Comparison of ENCODE assay signal across 11 cellular contexts in the genomic region with DNA sequence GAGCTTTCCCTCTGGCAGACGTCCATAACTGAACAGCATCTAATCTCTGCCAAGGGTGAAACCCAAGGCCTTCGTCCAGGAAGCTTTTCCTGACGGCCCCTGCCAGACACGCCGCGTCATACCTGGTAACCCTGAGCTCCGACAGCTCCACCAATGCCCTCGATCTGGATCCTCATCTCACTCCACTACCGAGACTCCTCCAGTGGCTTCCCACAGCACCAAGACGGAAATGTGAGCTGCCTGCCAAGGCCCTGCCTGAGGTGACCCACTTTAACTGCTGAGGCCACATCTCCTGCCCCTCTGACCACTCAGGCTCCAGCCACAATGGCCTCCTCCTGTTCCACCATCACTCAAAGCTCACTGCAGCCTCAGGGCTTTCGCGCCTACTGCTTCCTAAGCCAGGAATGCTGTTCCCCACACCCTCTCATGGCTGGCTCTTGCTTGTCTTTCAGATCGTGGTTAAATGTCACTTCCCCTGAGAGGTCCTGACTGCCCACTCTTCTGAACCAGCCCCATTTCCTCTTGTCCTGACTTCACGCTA.
DNase-seq lines count a peak whose midpoint lies in the region; ATAC-seq and TF ChIP-seq lines count a peak whose summit lies in the region.
"Had no signal": no experiment of that assay in that cellular context is flagged by ENCODE, and none has a peak within 500 bp of the region (broad histone marks: within the 10 kb centered on the region; RNA-seq: fewer than 3 reads in every experiment).

No MANE protein-coding gene starts in this region.

- H3K27ac Mint-ChIP-seq in stimulated activated naive CD8-positive, alpha-beta T cell treated with anti-CD3 and anti-CD28 coated beads, Interleukin-15, Interleukin-2, amounts not matched to agents 100 ng/mL and 50 ng/mL, for 24 hours, result peak overlapping the region; percentile 67
- H3K27ac Mint-ChIP-seq in naive thymus-derived CD8-positive, alpha-beta T cell, result peak overlapping the region in 9 of 10 donors; percentile 26 to 85 (median 79)

- POLR2A ChIA-PET in naive thymus-derived CD8-positive, alpha-beta T cell (lab: Charles Lee), result no interaction called here

- H3K4me3 Mint-ChIP-seq in stimulated activated naive CD8-positive, alpha-beta T cell treated with anti-CD3 and anti-CD28 coated beads, Interleukin-15, Interleukin-2, amounts not matched to agents 100 ng/mL and 50 ng/mL, for 24 hours, result no peak overlapping the region
- no peak overlapping the region for H3K4me3 Mint-ChIP-seq in naive thymus-derived CD8-positive, alpha-beta T cell

- H3K4me1 ChIP-seq in adrenal gland (replicated peaks in 1 of 2), result peaks cover 40 to 75% of the 10 kb centered on the region in 2 donors
- peaks cover 0 to 58% (median 39%) of the 10 kb centered on the region in 4 donors for H3K4me1 ChIP-seq in tibial nerve
- no peaks in the 10 kb centered on the region for H3K4me1 ChIP-seq in foreskin keratinocyte

- H3K36me3 ChIP-seq in adrenal gland (replicated peaks in 1 of 2) (peaks cover 0 to 14% of the 10 kb centered on the region in 2 donors), tibial nerve (peaks cover 0 to 22% (median 3%) of the 10 kb centered on the region in 3 donors)
- H3K36me3 ChIP-seq: BE2C had no signal

- TF ChIP-seq POLR2A in adrenal gland (IDR thresholded peaks at IDR 0.05) (no peak), tibial nerve (IDR thresholded peaks at IDR 0.05) (no peak)

- no peak for ATAC-seq in stimulated activated naive CD8-positive, alpha-beta T cell treated with anti-CD3 and anti-CD28 coated beads, Interleukin-15, Interleukin-2, amounts not matched to agents 100 U/mL and 50 U/mL, for 24 hours
- no peak for ATAC-seq in naive thymus-derived CD8-positive, alpha-beta T cell
- ATAC-seq in foreskin keratinocyte, result no peak
- ATAC-seq: HepG2 had no signal

- H3K9me3 Mint-ChIP-seq in stimulated activated naive CD8-positive, alpha-beta T cell treated with anti-CD3 and anti-CD28 coated beads, Interleukin-15, Interleukin-2, amounts not matched to agents 100 ng/mL and 50 ng/mL, for 24 hours, result no peaks in the 10 kb centered on the region
- no peaks in the 10 kb centered on the region for H3K9me3 Mint-ChIP-seq in naive thymus-derived CD8-positive, alpha-beta T cell

- peaks cover 20% of the 10 kb centered on the region for H3K4me1 Mint-ChIP-seq in stimulated activated naive CD8-positive, alpha-beta T cell treated with anti-CD3 and anti-CD28 coated beads, Interleukin-15, Interleukin-2, amounts not matched to agents 100 ng/mL and 50 ng/mL, for 24 hours (ENCODE audit: low read depth)
- H3K4me1 Mint-ChIP-seq in naive thymus-derived CD8-positive, alpha-beta T cell, result peaks cover 17 to 25% (median 21%) of the 10 kb centered on the region in 4 donors

- WGBS in adrenal gland, 4 donors, result 49 to 77% (median 53%) methylated on average over 13 to 14 of the region's 14 CpGs
- 68 to 71% methylated on average over 14 of the region's 14 CpGs for WGBS in tibial nerve, 2 donors

- intact Hi-C loops in adrenal gland (cut with DNase I), result no loop called here

- H3K9me3 ChIP-seq in adrenal gland (replicated peaks in 1 of 3) (no peaks in the 10 kb centered on the region), tibial nerve (no peaks in the 10 kb centered on the region)
- H3K9me3 ChIP-seq: BE2C had no signal

- H3K36me3 Mint-ChIP-seq in stimulated activated naive CD8-positive, alpha-beta T cell treated with anti-CD3 and anti-CD28 coated beads, Interleukin-15, Interleukin-2, amounts not matched to agents 100 ng/mL and 50 ng/mL, for 24 hours (ENCODE audit: low read depth), result peaks cover 44% of the 10 kb centered on the region
- H3K36me3 Mint-ChIP-seq in naive thymus-derived CD8-positive, alpha-beta T cell, result peaks cover 0 to 56% (median 10%) of the 10 kb centered on the region in 3 donors

- TF ChIP-seq CTCF in adrenal gland (IDR thresholded peaks at IDR 0.05) (no peak), tibial nerve (IDR thresholded peaks at IDR 0.05) (no peak), foreskin keratinocyte (conservative IDR thresholded peaks at IDR 0.05) (no peak)

- peak overlapping the region in 1 of 5 donors; percentile 88 for H3K27ac ChIP-seq in adrenal gland
- no peak overlapping the region for H3K27ac ChIP-seq in tibial nerve
- H3K27ac ChIP-seq in foreskin keratinocyte, result no peak overlapping the region
- H3K27ac ChIP-seq: RWPE1 had no signal

- no peaks in the 10 kb centered on the region for H3K27me3 Mint-ChIP-seq in stimulated activated naive CD8-positive, alpha-beta T cell treated with anti-CD3 and anti-CD28 coated beads, Interleukin-15, Interleukin-2, amounts not matched to agents 100 ng/mL and 50 ng/mL, for 24 hours
- H3K27me3 Mint-ChIP-seq in naive thymus-derived CD8-positive, alpha-beta T cell, result no peaks in the 10 kb centered on the region

- TF ChIP-seq EP300 in tibial nerve (IDR thresholded peaks at IDR 0.05), result no peak

- no peak overlapping the region for H3K4me3 ChIP-seq in adrenal gland
- no peak overlapping the region for H3K4me3 ChIP-seq in tibial nerve

- H3K27me3 ChIP-seq in adrenal gland, result no peaks in the 10 kb centered on the region
- H3K27me3 ChIP-seq in tibial nerve, result no peaks in the 10 kb centered on the region
- peaks cover 21% of the 10 kb centered on the region for H3K27me3 ChIP-seq in foreskin keratinocyte
- H3K27me3 ChIP-seq: BE2C had no signal

- DNase-seq in stimulated activated naive CD8-positive, alpha-beta T cell treated with anti-CD3 and anti-CD28 coated beads, Interleukin-15, Interleukin-2, amounts not matched to agents 100 U/mL and 50 U/mL, for 24 hours, result no peak
- DNase-seq in adrenal gland (peak in 6 of 7 donors; percentile 52 to 71 (median 57)), tibial nerve (ENCODE audit: low spot score in 2 of 2) (no peak), SHP77 (lab: John Stamatoyannopoulos, UW) (no peak), foreskin keratinocyte (no peak), NCI-H1048 (lab: John Stamatoyannopoulos, UW) (no peak)
- DNase-seq in naive thymus-derived CD8-positive, alpha-beta T cell, result no peak
- DNase-seq: BE2C had no signal

Comparison
In these comparisons a context has a peak if more than half of its experiments do, and no peak if none do; other contexts are left out.
1. DNase-seq: peak in adrenal gland (6 of 7); none in stimulated activated naive CD8-positive, alpha-beta T cell treated with anti-CD3 and anti-CD28 coated beads, Interleukin-15, Interleukin-2, amounts not matched to agents 100 U/mL and 50 U/mL, for 24 hours (single experiment), naive thymus-derived CD8-positive, alpha-beta T cell (0 of 10), tibial nerve (0 of 2), SHP77 (0 of 2), foreskin keratinocyte (0 of 2) and NCI-H1048 (single experiment).